Comparison of ENCODE assay signal across 2 cellular contexts in the genomic region with DNA sequence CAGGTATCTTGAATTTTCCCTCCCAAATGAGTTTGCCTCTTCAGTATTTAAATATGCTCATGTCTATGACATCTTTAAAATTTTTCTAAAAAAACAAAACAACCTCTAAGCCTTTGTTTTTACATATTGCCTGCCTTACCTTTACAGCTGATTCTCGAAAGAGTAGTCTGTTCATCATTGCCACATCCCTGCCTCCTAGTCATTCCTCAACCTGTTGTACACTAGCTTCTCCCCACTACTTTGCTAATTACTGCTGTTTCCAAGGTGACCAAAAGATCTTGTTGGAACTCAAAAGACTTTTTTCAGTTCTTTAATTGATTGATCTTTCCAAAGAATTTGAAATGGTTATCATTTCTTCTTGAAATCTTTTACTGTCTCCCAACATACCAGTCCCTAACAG.
TF ChIP-seq lines count a peak whose summit lies in the region.

No MANE protein-coding gene starts in this region.

TF ChIP-seq in liver, 16 proteins besides CTCF, POLR2A, EP300 and RAD21:
- TF ChIP-seq HNF4G (IDR thresholded peaks at IDR 0.05) = no peak
- no peak for TF ChIP-seq FOXA2 (IDR thresholded peaks at IDR 0.05)
- TF ChIP-seq, protein P1, sequence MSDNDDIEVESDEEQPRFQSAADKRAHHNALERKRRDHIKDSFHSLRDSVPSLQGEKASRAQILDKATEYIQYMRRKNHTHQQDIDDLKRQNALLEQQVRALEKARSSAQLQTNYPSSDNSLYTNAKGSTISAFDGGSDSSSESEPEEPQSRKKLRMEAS (IDR thresholded peaks at IDR 0.05) = no peak
- no peak for TF ChIP-seq EGR1 (IDR thresholded peaks at IDR 0.05; ENCODE audit: low read depth in 2 of 2)
- TF ChIP-seq RXRA (IDR thresholded peaks at IDR 0.05) = no peak
- TF ChIP-seq JUND (IDR thresholded peaks at IDR 0.05) = no peak
- no peak for TF ChIP-seq GABPA (IDR thresholded peaks at IDR 0.05 in 1 of 2, conservative IDR thresholded peaks at IDR 0.05 in 1 of 2)
- TF ChIP-seq SP1 (IDR thresholded peaks at IDR 0.05) = no peak
- TF ChIP-seq, protein P2, sequence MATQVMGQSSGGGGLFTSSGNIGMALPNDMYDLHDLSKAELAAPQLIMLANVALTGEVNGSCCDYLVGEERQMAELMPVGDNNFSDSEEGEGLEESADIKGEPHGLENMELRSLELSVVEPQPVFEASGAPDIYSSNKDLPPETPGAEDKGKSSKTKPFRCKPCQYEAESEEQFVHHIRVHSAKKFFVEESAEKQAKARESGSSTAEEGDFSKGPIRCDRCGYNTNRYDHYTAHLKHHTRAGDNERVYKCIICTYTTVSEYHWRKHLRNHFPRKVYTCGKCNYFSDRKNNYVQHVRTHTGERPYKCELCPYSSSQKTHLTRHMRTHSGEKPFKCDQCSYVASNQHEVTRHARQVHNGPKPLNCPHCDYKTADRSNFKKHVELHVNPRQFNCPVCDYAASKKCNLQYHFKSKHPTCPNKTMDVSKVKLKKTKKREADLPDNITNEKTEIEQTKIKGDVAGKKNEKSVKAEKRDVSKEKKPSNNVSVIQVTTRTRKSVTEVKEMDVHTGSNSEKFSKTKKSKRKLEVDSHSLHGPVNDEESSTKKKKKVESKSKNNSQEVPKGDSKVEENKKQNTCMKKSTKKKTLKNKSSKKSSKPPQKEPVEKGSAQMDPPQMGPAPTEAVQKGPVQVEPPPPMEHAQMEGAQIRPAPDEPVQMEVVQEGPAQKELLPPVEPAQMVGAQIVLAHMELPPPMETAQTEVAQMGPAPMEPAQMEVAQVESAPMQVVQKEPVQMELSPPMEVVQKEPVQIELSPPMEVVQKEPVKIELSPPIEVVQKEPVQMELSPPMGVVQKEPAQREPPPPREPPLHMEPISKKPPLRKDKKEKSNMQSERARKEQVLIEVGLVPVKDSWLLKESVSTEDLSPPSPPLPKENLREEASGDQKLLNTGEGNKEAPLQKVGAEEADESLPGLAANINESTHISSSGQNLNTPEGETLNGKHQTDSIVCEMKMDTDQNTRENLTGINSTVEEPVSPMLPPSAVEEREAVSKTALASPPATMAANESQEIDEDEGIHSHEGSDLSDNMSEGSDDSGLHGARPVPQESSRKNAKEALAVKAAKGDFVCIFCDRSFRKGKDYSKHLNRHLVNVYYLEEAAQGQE (IDR thresholded peaks at IDR 0.05) = no peak

TF ChIP-seq in HepG2, 621 proteins besides CTCF, POLR2A, EP300 and RAD21:
- TF ChIP-seq DZIP1 (CRISPR knock-in tag; IDR thresholded peaks at IDR 0.05) (no peak), ATF3 (CRISPR knock-in tag; IDR thresholded peaks at IDR 0.05) (no peak), PAF1 (CRISPR knock-in tag; IDR thresholded peaks at IDR 0.05) (no peak)
